Comparison of ENCODE assay signal across 16 cellular contexts in the genomic region with DNA sequence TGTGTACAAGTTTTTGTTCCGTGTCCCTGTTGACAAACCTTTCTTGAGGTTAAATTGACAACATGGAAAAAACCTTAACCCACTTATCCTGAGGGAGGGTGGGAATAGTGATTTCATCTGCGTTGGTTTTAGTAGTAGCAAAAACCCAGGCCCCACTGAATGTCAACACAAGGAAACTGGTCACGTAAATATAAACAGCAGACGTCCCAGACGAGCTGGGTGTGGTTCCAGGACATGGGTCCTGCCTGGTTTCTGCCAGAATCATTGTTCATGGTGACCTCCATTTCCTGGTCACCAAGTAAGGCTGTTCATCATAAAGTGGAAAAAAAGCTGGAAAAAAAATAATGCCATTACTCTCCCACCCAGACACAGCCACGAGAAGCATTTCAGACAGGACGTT. TPM values are rescaled to one million over a fixed set of nuclear protein-coding genes. Genes with fewer than 3 reads are reported as not detected.
DNase-seq lines count a peak whose midpoint lies in the region; ATAC-seq, FAIRE-seq and TF ChIP-seq lines count a peak whose summit lies in the region.
"Had no signal": no experiment of that assay in that cellular context is flagged by ENCODE, and none has a peak within 500 bp of the region (broad histone marks: within the 10 kb centered on the region; RNA-seq: fewer than 3 reads in every experiment).

No MANE protein-coding gene starts in this region.

- TF ChIP-seq EP300 in upper lobe of left lung (IDR thresholded peaks at IDR 0.05) = peak; percentile 77 to 97 (median 88)

- H3K36me3 ChIP-seq in right atrium auricular region = peaks cover 73% of the 10 kb centered on the region
- H3K36me3 ChIP-seq in mucosa of rectum (ENCODE audit: control insufficient read depth in 2 of 2, insufficient read depth in 2 of 2, low read length in 2 of 2) = peaks cover 27 to 43% of the 10 kb centered on the region in 2 donors
- H3K36me3 ChIP-seq in upper lobe of left lung = peaks cover 19 to 81% (median 72%) of the 10 kb centered on the region in 4 donors

- 56 to 65% methylated on average over 7 of the region's 7 CpGs for WGBS in upper lobe of left lung, 2 donors

- H3K4me1 ChIP-seq in right atrium auricular region = peaks cover 0 to 16% of the 10 kb centered on the region in 2 donors
- peaks cover 2 to 3% of the 10 kb centered on the region in 2 donors for H3K4me1 ChIP-seq in mucosa of rectum (ENCODE audit: control insufficient read depth in 2 of 2, insufficient read depth in 2 of 2, low read length in 2 of 2)
- H3K4me1 ChIP-seq in upper lobe of left lung = peaks cover 26 to 35% (median 30%) of the 10 kb centered on the region in 4 donors
- H3K4me1 ChIP-seq: ascending aorta, foreskin keratinocyte had no signal

- no peaks in the 10 kb centered on the region for H3K27me3 ChIP-seq in right atrium auricular region
- no peaks in the 10 kb centered on the region for H3K27me3 ChIP-seq in mucosa of rectum (ENCODE audit: control insufficient read depth in 2 of 2, insufficient read depth in 2 of 2, low read length in 2 of 2)
- H3K27me3 ChIP-seq in upper lobe of left lung = no peaks in the 10 kb centered on the region
- H3K27me3 ChIP-seq: ascending aorta, foreskin keratinocyte, Peyer's patch had no signal

- no peak overlapping the region for H3K9ac ChIP-seq in mucosa of rectum (ENCODE audit: low read depth in 1 of 2, low read length in 2 of 2)

- H3K4me3 ChIP-seq in right atrium auricular region = no peak overlapping the region
- H3K4me3 ChIP-seq in mucosa of rectum (ENCODE audit: low read length in 2 of 2) = no peak overlapping the region
- H3K4me3 ChIP-seq in upper lobe of left lung = no peak overlapping the region
- H3K4me3 ChIP-seq: ascending aorta, Peyer's patch had no signal

- ATAC-seq in upper lobe of left lung (ENCODE audit: low FRiP score in 2 of 2) (no peak), GM19035 (IDR thresholded peaks at IDR 0.05; ENCODE audit: unreplicated experiment) (no peak)
- ATAC-seq: activated T-cell treated with anti-CD3 and anti-CD28 coated beads, Interleukin-2, amount 50 U/mL, for 4 hours; foreskin keratinocyte; SK-N-SH treated with all-trans-retinoic acid at 6 μM for 48 hours had no signal

- FAIRE-seq in endometrium (lab: Jason Lieb, UNC) = peak; percentile 26

- TF ChIP-seq POLR2A in upper lobe of left lung (IDR thresholded peaks at IDR 0.05) = no peak

- TF ChIP-seq CTCF in right atrium auricular region (IDR thresholded peaks at IDR 0.05) (no peak), upper lobe of left lung (IDR thresholded peaks at IDR 0.05) (no peak)

- DNase-seq in right atrium auricular region (ENCODE audit: low spot score) (no peak), upper lobe of left lung (peak in 1 of 2 donors; percentile 45), SK-N-DZ (ENCODE audit: low spot score) (no peak), SIG-M5 treated with dmso at 0.1 percent for 504 hours (lab: John Stamatoyannopoulos, UW; ENCODE audit: unreplicated experiment) (no peak)
- DNase-seq: activated naive CD4-positive, alpha-beta T cell treated with anti-CD3 and anti-CD28 coated beads, Interleukin-2, amount 50 U/mL, for 16 hours; activated T-cell treated with anti-CD3 and anti-CD28 coated beads, Interleukin-2, amount 50 U/mL, for 4 hours; foreskin keratinocyte; MM.1S; NCI-H1436 treated with DMSO at 0.1 percent for 48 hours; Peyer's patch; substantia nigra had no signal

- H3K9me3 ChIP-seq in right atrium auricular region = no peaks in the 10 kb centered on the region
- no peaks in the 10 kb centered on the region for H3K9me3 ChIP-seq in mucosa of rectum (ENCODE audit: control insufficient read depth in 2 of 2, low read length in 2 of 2)
- no peaks in the 10 kb centered on the region for H3K9me3 ChIP-seq in upper lobe of left lung
- H3K9me3 ChIP-seq: ascending aorta, Peyer's patch had no signal

- H3K27ac ChIP-seq in right atrium auricular region (peak overlapping the region; percentile 49 to 67), mucosa of rectum (ENCODE audit: low read depth in 2 of 2, low read length in 2 of 2) (peak overlapping the region; percentile 56 to 60), upper lobe of left lung (peak overlapping the region; percentile 82 to 93 (median 86))
- H3K27ac ChIP-seq: ascending aorta, foreskin keratinocyte had no signal

RNA-seq across cellular contexts. Expression of gene F2RL3, which starts 16.9 kb away (rescaled TPM):
- 1 to 10 TPM; 5.9 to 6.4 TPM for total RNA-seq in right atrium auricular region
- 100 to 1,000 TPM in 1 of 6 donors, 10 to 100 TPM in 4, 1 to 10 TPM in 1; 7.3 to 130 (median 23.2) TPM for total RNA-seq in upper lobe of left lung
- not detected in 2 replicates for polyA plus RNA-seq in SK-N-DZ (2014; cell fraction: cytosol; rRNA removed)
- polyA plus RNA-seq in SK-N-DZ (2014; cell fraction: nucleus; rRNA removed) = not detected in 2 replicates
- total RNA-seq: foreskin keratinocyte had no signal
- polyA plus RNA-seq: foreskin keratinocyte had no signal

RNA-seq across cellular contexts. Expression of gene SIN3B, which starts 42.7 kb away (rescaled TPM):
- total RNA-seq in right atrium auricular region = 10 to 100 TPM; 15.4 to 17.9 TPM
- total RNA-seq in upper lobe of left lung = 100 to 1,000 TPM in 2 of 6 donors, 10 to 100 TPM in 4; 38.2 to 385 (median 63.5) TPM
- polyA plus RNA-seq in SK-N-DZ (2014; cell fraction: cytosol; rRNA removed) = 17.0 and 18.3 TPM in 2 replicates
- polyA plus RNA-seq in SK-N-DZ (2014; cell fraction: nucleus; rRNA removed) = 39.3 and 106 TPM in 2 replicates
